ENCODE assay signal across 1 cellular context in genomic region chr10:79223001-79223345, GRCh38.
TF ChIP-seq lines count a peak whose summit lies in the region.

No MANE protein-coding gene starts in this region.

TF ChIP-seq in GM23338, 12 proteins besides CTCF, POLR2A, EP300 and RAD21 (continued from another document):
- no peak for TF ChIP-seq ETS1 (IDR thresholded peaks at IDR 0.05)
- no peak for TF ChIP-seq REST (IDR thresholded peaks at IDR 0.05; ENCODE audit: unreplicated experiment)
- no peak for TF ChIP-seq STAT1 (IDR thresholded peaks at IDR 0.05; ENCODE audit: unreplicated experiment)
- no peak for TF ChIP-seq POLR2AphosphoS5 (IDR thresholded peaks at IDR 0.05; ENCODE audit: low read depth)
- no peak for TF ChIP-seq ZNF331 (CRISPR knock-in tag; IDR thresholded peaks at IDR 0.05; ENCODE audit: low read depth)
- TF ChIP-seq EZH2 (IDR thresholded peaks at IDR 0.05; ENCODE audit: low read depth, unreplicated experiment) = no peak
- no peak for TF ChIP-seq EZH2phosphoT487 (IDR thresholded peaks at IDR 0.05; ENCODE audit: unreplicated experiment)
- TF ChIP-seq NANOG (IDR thresholded peaks at IDR 0.05; ENCODE audit: borderline replicate concordance) = no peak
